In the genomic region with DNA sequence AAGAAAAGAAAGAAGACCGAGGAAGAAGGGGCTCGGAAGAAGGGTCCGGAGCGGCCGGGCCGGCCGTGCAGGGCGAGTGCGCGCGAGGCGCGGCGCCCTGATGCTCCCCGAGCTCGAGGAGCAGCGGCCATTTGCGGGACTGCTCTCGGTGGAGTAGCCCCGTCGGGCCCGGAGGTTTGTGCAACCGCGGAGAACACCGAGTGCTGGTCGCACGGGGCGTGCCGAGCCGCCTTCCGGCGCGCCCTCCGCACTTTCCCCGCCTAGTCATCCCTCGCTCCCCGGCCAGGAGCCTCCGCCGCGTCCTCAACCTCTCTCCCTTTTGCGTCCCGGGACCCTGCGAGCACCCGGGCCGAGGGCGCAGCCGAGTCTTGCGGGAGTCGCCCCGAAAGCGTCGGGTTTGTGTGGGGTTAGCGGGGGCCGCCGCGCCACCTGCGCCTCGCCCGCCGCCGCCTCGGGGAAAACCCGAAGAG, we compare ENCODE assay signal across 12 cellular contexts.
DNase-seq lines count a peak whose midpoint lies in the region; ATAC-seq and TF ChIP-seq lines count a peak whose summit lies in the region.
"Had no signal": no experiment of that assay in that cellular context is flagged by ENCODE, and none has a peak within 500 bp of the region (broad histone marks: within the 10 kb centered on the region; RNA-seq: fewer than 3 reads in every experiment).

No MANE protein-coding gene starts in this region.

- no peaks in the 10 kb centered on the region for H3K9me3 Mint-ChIP-seq in T-helper 1 cell treated with Interleukin-12 subunit alpha and Interleukin-12 subunit beta and Interleukin-4 antibody, amounts not matched to agents 30 μg/mL and 1 μg/mL, for 36 hours
- H3K9me3 Mint-ChIP-seq in activated T-cell treated with anti-CD3 and anti-CD28 coated beads, Interleukin-2, amount 50 U/mL, for 4 hours = peaks cover 5% of the 10 kb centered on the region
- H3K9me3 Mint-ChIP-seq in stimulated activated effector memory CD8-positive, alpha-beta T cell treated with anti-CD3 and anti-CD28 coated beads, Interleukin-12 subunit alpha, Interleukin-12 subunit beta, amount 100 ng/mL, for 72 hours = no peaks in the 10 kb centered on the region
- H3K9me3 Mint-ChIP-seq in Calu3 (ENCODE audit: low read depth, unreplicated experiment) = peaks cover 3% of the 10 kb centered on the region

- no peaks in the 10 kb centered on the region for H3K27me3 ChIP-seq in effector memory CD4-positive, alpha-beta T cell (replicated peaks; ENCODE audit: control insufficient read depth, insufficient read depth, low read length, poor library complexity, severe bottlenecking)

- H3K4me3 Mint-ChIP-seq in T-helper 1 cell treated with Interleukin-12 subunit alpha and Interleukin-12 subunit beta and Interleukin-4 antibody, amounts not matched to agents 30 μg/mL and 1 μg/mL, for 36 hours = peak overlapping the region; percentile 75
- H3K4me3 Mint-ChIP-seq in activated T-cell treated with anti-CD3 and anti-CD28 coated beads, Interleukin-2, amount 50 U/mL, for 4 hours = peak overlapping the region; percentile 51
- peak overlapping the region; percentile 47 for H3K4me3 Mint-ChIP-seq in stimulated activated effector memory CD8-positive, alpha-beta T cell treated with anti-CD3 and anti-CD28 coated beads, Interleukin-12 subunit alpha, Interleukin-12 subunit beta, amount 100 ng/mL, for 72 hours
- no peak overlapping the region for H3K4me3 Mint-ChIP-seq in Calu3 (ENCODE audit: low read depth, unreplicated experiment)

- no peak overlapping the region for H3K27ac Mint-ChIP-seq in T-helper 1 cell treated with Interleukin-12 subunit alpha and Interleukin-12 subunit beta and Interleukin-4 antibody, amounts not matched to agents 30 μg/mL and 1 μg/mL, for 36 hours
- H3K27ac Mint-ChIP-seq in stimulated activated effector memory CD8-positive, alpha-beta T cell treated with anti-CD3 and anti-CD28 coated beads, Interleukin-12 subunit alpha, Interleukin-12 subunit beta, amount 100 ng/mL, for 72 hours = no peak overlapping the region
- no peak overlapping the region for H3K27ac Mint-ChIP-seq in Calu3 (ENCODE audit: unreplicated experiment)

- no peaks in the 10 kb centered on the region for H3K36me3 Mint-ChIP-seq in T-helper 1 cell treated with Interleukin-12 subunit alpha and Interleukin-12 subunit beta and Interleukin-4 antibody, amounts not matched to agents 30 μg/mL and 1 μg/mL, for 36 hours (ENCODE audit: low read depth)
- H3K36me3 Mint-ChIP-seq in activated T-cell treated with anti-CD3 and anti-CD28 coated beads, Interleukin-2, amount 50 U/mL, for 4 hours (ENCODE audit: insufficient read depth) = no peaks in the 10 kb centered on the region
- no peaks in the 10 kb centered on the region for H3K36me3 Mint-ChIP-seq in stimulated activated effector memory CD8-positive, alpha-beta T cell treated with anti-CD3 and anti-CD28 coated beads, Interleukin-12 subunit alpha, Interleukin-12 subunit beta, amount 100 ng/mL, for 72 hours
- no peaks in the 10 kb centered on the region for H3K36me3 Mint-ChIP-seq in Calu3 (ENCODE audit: insufficient read depth, unreplicated experiment)

- intact Hi-C loops in Calu3 (cut with micrococcal nuclease; ENCODE audit: unreplicated experiment) = no loop called here

- H3K9me3 ChIP-seq in iPS-18c (ENCODE audit: control insufficient read depth, insufficient read depth, low read length) = peaks cover 3% of the 10 kb centered on the region
- H3K9me3 ChIP-seq in effector memory CD4-positive, alpha-beta T cell (ENCODE audit: control insufficient read depth, low read length) = no peaks in the 10 kb centered on the region

- no peak for DNase-seq in T-helper 1 cell
- DNase-seq in activated T-cell treated with anti-CD3 and anti-CD28 coated beads, Interleukin-2, amount 50 U/mL, for 4 hours = no peak
- no peak for DNase-seq in stimulated activated effector memory CD8-positive, alpha-beta T cell treated with anti-CD3 and anti-CD28 coated beads, Interleukin-12 subunit alpha, Interleukin-12 subunit beta, amount 100 ng/mL, for 72 hours (ENCODE audit: low spot score in 2 of 2)
- DNase-seq in effector memory CD4-positive, alpha-beta T cell = no peak
- no peak for DNase-seq in Calu3
- DNase-seq: 8988T, activated gamma-delta T cell treated with Interleukin-2 at 50 U/mL for 16 hours, NCI-H1436 treated with DMSO at 0.1 percent for 48 hours, SHP77 treated with DMSO at 0.1 percent for 48 hours had no signal

- H3K4me1 ChIP-seq in effector memory CD4-positive, alpha-beta T cell (ENCODE audit: control insufficient read depth, insufficient read depth, low read length, poor library complexity, severe bottlenecking) = no peaks in the 10 kb centered on the region

- peaks cover 1% of the 10 kb centered on the region for H3K4me1 Mint-ChIP-seq in T-helper 1 cell treated with Interleukin-12 subunit alpha and Interleukin-12 subunit beta and Interleukin-4 antibody, amounts not matched to agents 30 μg/mL and 1 μg/mL, for 36 hours (ENCODE audit: low read depth)
- H3K4me1 Mint-ChIP-seq in activated T-cell treated with anti-CD3 and anti-CD28 coated beads, Interleukin-2, amount 50 U/mL, for 4 hours (ENCODE audit: low read depth) = peaks cover 2% of the 10 kb centered on the region
- H3K4me1 Mint-ChIP-seq in stimulated activated effector memory CD8-positive, alpha-beta T cell treated with anti-CD3 and anti-CD28 coated beads, Interleukin-12 subunit alpha, Interleukin-12 subunit beta, amount 100 ng/mL, for 72 hours = no peaks in the 10 kb centered on the region
- H3K4me1 Mint-ChIP-seq in Calu3 (ENCODE audit: low read depth, unreplicated experiment) = no peaks in the 10 kb centered on the region

- TF ChIP-seq CTCF in Calu3 (IDR thresholded peaks at IDR 0.05; ENCODE audit: unreplicated experiment) = no peak

- peak overlapping the region; percentile 36 for H3K4me3 ChIP-seq in iPS-18c (ENCODE audit: insufficient read depth, low read depth, low read length)
- H3K4me3 ChIP-seq in effector memory CD4-positive, alpha-beta T cell (ENCODE audit: insufficient read depth, low read depth, low read length, poor library complexity, severe bottlenecking) = no peak overlapping the region

- no peaks in the 10 kb centered on the region for H3K36me3 ChIP-seq in effector memory CD4-positive, alpha-beta T cell (ENCODE audit: control insufficient read depth, insufficient read depth, low read length)

- peak; percentile 32 to 65 for ATAC-seq in activated T-cell treated with anti-CD3 and anti-CD28 coated beads, Interleukin-2, amount 50 U/mL, for 4 hours
- peak; percentile 36 for ATAC-seq in stimulated activated effector memory CD8-positive, alpha-beta T cell treated with anti-CD3 and anti-CD28 coated beads, Interleukin-12 subunit alpha, Interleukin-12 subunit beta, amount 100 ng/mL, for 72 hours
- no peak for ATAC-seq in GM21619 (IDR thresholded peaks at IDR 0.05; ENCODE audit: unreplicated experiment)

- H3K27me3 Mint-ChIP-seq in T-helper 1 cell treated with Interleukin-12 subunit alpha and Interleukin-12 subunit beta and Interleukin-4 antibody, amounts not matched to agents 30 μg/mL and 1 μg/mL, for 36 hours (ENCODE audit: low read depth) = peaks cover 47% of the 10 kb centered on the region
- H3K27me3 Mint-ChIP-seq in activated T-cell treated with anti-CD3 and anti-CD28 coated beads, Interleukin-2, amount 50 U/mL, for 4 hours (ENCODE audit: low read depth) = peaks cover 23% of the 10 kb centered on the region
- H3K27me3 Mint-ChIP-seq in Calu3 (ENCODE audit: unreplicated experiment) = no peaks in the 10 kb centered on the region

- no peak overlapping the region for H3K27ac ChIP-seq in effector memory CD4-positive, alpha-beta T cell (ENCODE audit: insufficient read depth, low read length, poor library complexity, severe bottlenecking)

- no TSS peak for BruUV-seq in Calu3 (replicated peaks; lab: Mats Ljungman, UMichigan)

- CTCF ChIA-PET in Calu3 (lab: Charles Lee) = no interaction called here
